In genomic region chr2:33241072-33241471, GRCh38 we compare ENCODE assay signal across 24 cellular contexts.
DNase-seq lines count a peak whose midpoint lies in the region; ATAC-seq, FAIRE-seq and TF ChIP-seq lines count a peak whose summit lies in the region.
"Had no signal": no experiment of that assay in that cellular context is flagged by ENCODE, and none has a peak within 500 bp of the region (broad histone marks: within the 10 kb centered on the region; RNA-seq: fewer than 3 reads in every experiment).

No MANE protein-coding gene starts in this region.

- intact Hi-C loops in tibial artery (cut with DNase I; ENCODE audit: low total_unique reads): no loop called here

- H3K9me2 ChIP-seq in SK-N-SH: no peaks in the 10 kb centered on the region

- no peaks in the 10 kb centered on the region for H3K9me3 ChIP-seq in SK-N-SH
- no peaks in the 10 kb centered on the region for H3K9me3 ChIP-seq in RWPE2 (ENCODE audit: severe bottlenecking)
- no peaks in the 10 kb centered on the region for H3K9me3 ChIP-seq in tibial artery
- H3K9me3 ChIP-seq: BE2C, HAP-1, MG63, Peyer's patch had no signal

- peaks cover 54% of the 10 kb centered on the region for H3K79me2 ChIP-seq in SK-N-SH (ENCODE audit: insufficient read depth)

- no peaks in the 10 kb centered on the region for H4K20me1 ChIP-seq in SK-N-SH (ENCODE audit: insufficient read depth)

- TF ChIP-seq RAD21 in SK-N-SH (IDR thresholded peaks at IDR 0.05; ENCODE audit: low read length): no peak

- POLR2A ChIA-PET in SK-N-SH (lab: Yijun Ruan, JAX): no interaction called here

- 68% methylated on average over 5 of the region's 5 CpGs for WGBS in SK-N-SH (ENCODE audit: low lambda C conversion rate)

- FAIRE-seq in bronchial epithelial cell (lab: Jason Lieb, UNC): peak; percentile 55
- FAIRE-seq: GM12891 had no signal

- peaks cover 3 to 33% of the 10 kb centered on the region in 2 experiments for H3K36me3 ChIP-seq in SK-N-SH (replicated peaks in 1 of 2; ENCODE audit: control insufficient read depth in 1 of 2, insufficient read depth in 2 of 2, low read length in 1 of 2)
- no peaks in the 10 kb centered on the region for H3K36me3 ChIP-seq in RWPE2 (ENCODE audit: low read depth)
- no peaks in the 10 kb centered on the region for H3K36me3 ChIP-seq in bronchial epithelial cell (ENCODE audit: control insufficient read depth, insufficient read depth, low read length)
- H3K36me3 ChIP-seq in tibial artery: peaks cover 0 to 4% (median 0%) of the 10 kb centered on the region in 3 donors
- H3K36me3 ChIP-seq: BE2C, HAP-1, Peyer's patch had no signal

- H2AFZ ChIP-seq in SK-N-SH (ENCODE audit: low read depth): no peak overlapping the region

- no peaks in the 10 kb centered on the region for H3K27me3 ChIP-seq in SK-N-SH (ENCODE audit: insufficient read depth)
- no peaks in the 10 kb centered on the region for H3K27me3 ChIP-seq in RWPE2 (ENCODE audit: insufficient read depth, poor library complexity, severe bottlenecking)
- no peaks in the 10 kb centered on the region for H3K27me3 ChIP-seq in bronchial epithelial cell (ENCODE audit: control insufficient read depth, insufficient read depth, low read length)
- H3K27me3 ChIP-seq in tibial artery: no peaks in the 10 kb centered on the region
- H3K27me3 ChIP-seq: BE2C, MG63, Peyer's patch had no signal

- peaks cover 0 to 40% of the 10 kb centered on the region in 2 experiments; a peak in 2 of 4 replicates for H3K4me1 ChIP-seq in SK-N-SH (ENCODE audit: control insufficient read depth in 1 of 2, insufficient read depth in 2 of 2, low read depth in 1 of 2, low read length in 1 of 2)
- peaks cover 48% of the 10 kb centered on the region for H3K4me1 ChIP-seq in RWPE2 (ENCODE audit: insufficient read depth, poor library complexity, severe bottlenecking)
- peaks cover 0 to 86% (median 17%) of the 10 kb centered on the region in 4 donors for H3K4me1 ChIP-seq in tibial artery
- H3K4me1 ChIP-seq: BE2C, HAP-1, Peyer's patch had no signal

- CTCF ChIA-PET in SK-N-SH (lab: Yijun Ruan, JAX): no interaction called here

- TF ChIP-seq CTCF in SK-N-SH (IDR thresholded peaks at IDR 0.05) (no peak), RWPE2 (IDR thresholded peaks at IDR 0.05; ENCODE audit: poor library complexity, severe bottlenecking) (no peak), bronchial epithelial cell (IDR thresholded peaks at IDR 0.05; ENCODE audit: insufficient read depth, low read length, severe bottlenecking) (no peak), tibial artery (IDR thresholded peaks at IDR 0.05) (no peak)

- H3F3A ChIP-seq in SK-N-SH (replicated peaks; ENCODE audit: insufficient read depth): peaks cover 53% of the 10 kb centered on the region

- no peak overlapping the region for H3K4me2 ChIP-seq in SK-N-SH

- no peak for ATAC-seq in SK-N-SH treated with all-trans-retinoic acid at 6 μM for 48 hours
- no peak for ATAC-seq in RWPE2 (ENCODE audit: low read depth)

- H3K27ac ChIP-seq in SK-N-SH (ENCODE audit: low read depth in 2 of 2, low read length in 1 of 2) (peak overlapping the region in 1 of 2 experiments; percentile 94; a peak in 2 of 4 replicates), RWPE2 (ENCODE audit: poor library complexity, severe bottlenecking) (peak overlapping the region; percentile 89), tibial artery (peak overlapping the region; percentile 25 to 68)
- H3K27ac ChIP-seq: 22Rv1, HL-60, Peyer's patch had no signal

- H3K4me3 ChIP-seq in SK-N-SH (ENCODE audit: low read depth in 2 of 2, low read length in 1 of 2) (no peak overlapping the region), RWPE2 (ENCODE audit: severe bottlenecking) (no peak overlapping the region), bronchial epithelial cell (ENCODE audit: low read depth, low read length) (no peak overlapping the region), tibial artery (no peak overlapping the region)
- H3K4me3 ChIP-seq: HAP-1, MG63, Peyer's patch had no signal

- peak overlapping the region; percentile 2; the same call in 1 of the 2 replicates for H3K9ac ChIP-seq in SK-N-SH

- DNase-seq in SK-N-SH (no peak), RWPE2 (ENCODE audit: low spot score) (no peak), bronchial epithelial cell (ENCODE audit: low read depth) (no peak), tibial artery (no peak), NCI-H524 (lab: John Stamatoyannopoulos, UW) (no peak), NCI-H345 (lab: John Stamatoyannopoulos, UW) (no peak), HCEC 1CT (no peak)
- DNase-seq: ACHN; BE2C; CD8-positive, alpha-beta memory T cell; DMS 273 treated with DMSO at 0.1 percent for 48 hours; DMS79; GF-D8; GOT3; MG63; NCI-H2029; NCI-H446 treated with DMSO at 0.1 percent for 48 hours; NCI-H526 treated with DMSO at 0.1 percent for 48 hours; Peyer's patch had no signal

- no peak for TF ChIP-seq EP300 in SK-N-SH (IDR thresholded peaks at IDR 0.05; ENCODE audit: borderline replicate concordance in 1 of 2, low read depth in 1 of 2, low read length in 1 of 2)

TF ChIP-seq in SK-N-SH, 30 proteins besides CTCF, POLR2A, EP300 and RAD21:
- TF ChIP-seq ZBTB33 (IDR thresholded peaks at IDR 0.05; ENCODE audit: borderline replicate concordance, low read depth) (no peak), YY1 (IDR thresholded peaks at IDR 0.05; ENCODE audit: low read depth) (no peak)

TF ChIP-seq in SK-N-SH treated with all-trans-retinoic acid at 6 μM for 48 hours, 23 proteins besides CTCF, POLR2A, EP300 and RAD21:
- TF ChIP-seq CREB5 (CRISPR knock-in tag; IDR thresholded peaks at IDR 0.05; ENCODE audit: low read depth): no peak
- no peak for TF ChIP-seq ZNF565 (CRISPR knock-in tag; conservative IDR thresholded peaks at IDR 0.05; ENCODE audit: low read depth)
- TF ChIP-seq GLIS3 (CRISPR knock-in tag; IDR thresholded peaks at IDR 0.05): no peak
- no peak for TF ChIP-seq ZFP3 (CRISPR knock-in tag; IDR thresholded peaks at IDR 0.05)
- no peak for TF ChIP-seq TCF4 (CRISPR knock-in tag; IDR thresholded peaks at IDR 0.05; ENCODE audit: borderline replicate concordance)
- no peak for TF ChIP-seq CSRNP3 (CRISPR knock-in tag; IDR thresholded peaks at IDR 0.05)
- no peak for TF ChIP-seq ZFP30 (CRISPR knock-in tag; IDR thresholded peaks at IDR 0.05)
- TF ChIP-seq CSDC2 (CRISPR knock-in tag; IDR thresholded peaks at IDR 0.05): no peak
TF ChIP-seq in SK-N-SH treated with all-trans-retinoic acid at 6 μM for 48 hours: peak in this region for 0.
